In genomic region chr11:95487391-95487790, GRCh38 we compare ENCODE assay signal across 10 cellular contexts.
A peak's percentile ranks its signal among the peaks of the same experiment; 100 is the strongest.
DNase-seq lines count a peak whose midpoint lies in the region; ATAC-seq and TF ChIP-seq lines count a peak whose summit lies in the region.
"Had no signal": no experiment of that assay in that cellular context is flagged by ENCODE, and none has a peak within 500 bp of the region (broad histone marks: within the 10 kb centered on the region; RNA-seq: fewer than 3 reads in every experiment).

No MANE protein-coding gene starts in this region.

- no peak for TF ChIP-seq CTCF in natural killer cell (IDR thresholded peaks at IDR 0.05)

- H3K4me1 Mint-ChIP-seq in natural killer cell treated with Interleukin-12 subunit alpha and Interleukin-12 subunit beta and Interleukin-15 and Interleukin-18, amount 100 ng/mL, for 72 hours (ENCODE audit: low read depth in 2 of 2) = no peaks in the 10 kb centered on the region
- no peaks in the 10 kb centered on the region for H3K4me1 Mint-ChIP-seq in natural killer cell
- H3K4me1 Mint-ChIP-seq: CD14-positive monocyte had no signal

- no peak for DNase-seq in natural killer cell treated with Interleukin-12 subunit alpha and Interleukin-12 subunit beta and Interleukin-15 and Interleukin-18, amount 100 ng/mL, for 72 hours (ENCODE audit: low spot score)
- no peak for DNase-seq in natural killer cell
- DNase-seq in renal cortical epithelial cell (ENCODE audit: low read depth) = peak; percentile 90
- no peak for DNase-seq in SHP77 (lab: John Stamatoyannopoulos, UW)
- DNase-seq in epidermal melanocyte (ENCODE audit: insufficient read length, low spot score) = no peak
- no peak for DNase-seq in SKM-1 treated with dmso at 0.1 percent for 144 hours (lab: John Stamatoyannopoulos, UW; ENCODE audit: unreplicated experiment)
- DNase-seq: PC-9 had no signal

- peak; percentile 11 to 76 for ATAC-seq in natural killer cell treated with Interleukin-12 subunit alpha and Interleukin-12 subunit beta and Interleukin-15 and Interleukin-18, amount 100 ng/mL, for 72 hours
- no peak for ATAC-seq in natural killer cell
- peak; percentile 100 for ATAC-seq in GM21786 (IDR thresholded peaks at IDR 0.05; ENCODE audit: unreplicated experiment)
- peak; percentile 100 for ATAC-seq in HG03460 (IDR thresholded peaks at IDR 0.05; ENCODE audit: unreplicated experiment)

- no peaks in the 10 kb centered on the region for H3K9me3 Mint-ChIP-seq in natural killer cell treated with Interleukin-12 subunit alpha and Interleukin-12 subunit beta and Interleukin-15 and Interleukin-18, amount 100 ng/mL, for 72 hours
- no peaks in the 10 kb centered on the region for H3K9me3 Mint-ChIP-seq in natural killer cell

- H3K27me3 Mint-ChIP-seq in natural killer cell treated with Interleukin-12 subunit alpha and Interleukin-12 subunit beta and Interleukin-15 and Interleukin-18, amount 100 ng/mL, for 72 hours = peaks cover 6 to 19% of the 10 kb centered on the region in 2 donors
- H3K27me3 Mint-ChIP-seq in natural killer cell (ENCODE audit: low read depth in 2 of 2) = peaks cover 0 to 7% of the 10 kb centered on the region in 2 donors

- H3K36me3 Mint-ChIP-seq in natural killer cell treated with Interleukin-12 subunit alpha and Interleukin-12 subunit beta and Interleukin-15 and Interleukin-18, amount 100 ng/mL, for 72 hours = no peaks in the 10 kb centered on the region
- H3K36me3 Mint-ChIP-seq in natural killer cell = no peaks in the 10 kb centered on the region
- H3K36me3 Mint-ChIP-seq: CD14-positive monocyte had no signal

- intact Hi-C loops in natural killer cell (cut with micrococcal nuclease) = no loop called here

- no peak overlapping the region for H3K27ac Mint-ChIP-seq in natural killer cell treated with Interleukin-12 subunit alpha and Interleukin-12 subunit beta and Interleukin-15 and Interleukin-18, amount 100 ng/mL, for 72 hours
- H3K27ac Mint-ChIP-seq in natural killer cell = no peak overlapping the region

- H3K4me3 Mint-ChIP-seq in natural killer cell treated with Interleukin-12 subunit alpha and Interleukin-12 subunit beta and Interleukin-15 and Interleukin-18, amount 100 ng/mL, for 72 hours = no peak overlapping the region
- no peak overlapping the region for H3K4me3 Mint-ChIP-seq in natural killer cell
- H3K4me3 Mint-ChIP-seq: CD14-positive monocyte had no signal

Comparison
In these comparisons a context has a peak if more than half of its experiments do, and no peak if none do; other contexts are left out.
1. ATAC-seq: peak in natural killer cell treated with Interleukin-12 subunit alpha and Interleukin-12 subunit beta and Interleukin-15 and Interleukin-18, amount 100 ng/mL, for 72 hours (2 of 2), GM21786 (single experiment) and HG03460 (single experiment); none in natural killer cell (0 of 3).